Comparison of ENCODE assay signal across 1 cellular context in the genomic region with DNA sequence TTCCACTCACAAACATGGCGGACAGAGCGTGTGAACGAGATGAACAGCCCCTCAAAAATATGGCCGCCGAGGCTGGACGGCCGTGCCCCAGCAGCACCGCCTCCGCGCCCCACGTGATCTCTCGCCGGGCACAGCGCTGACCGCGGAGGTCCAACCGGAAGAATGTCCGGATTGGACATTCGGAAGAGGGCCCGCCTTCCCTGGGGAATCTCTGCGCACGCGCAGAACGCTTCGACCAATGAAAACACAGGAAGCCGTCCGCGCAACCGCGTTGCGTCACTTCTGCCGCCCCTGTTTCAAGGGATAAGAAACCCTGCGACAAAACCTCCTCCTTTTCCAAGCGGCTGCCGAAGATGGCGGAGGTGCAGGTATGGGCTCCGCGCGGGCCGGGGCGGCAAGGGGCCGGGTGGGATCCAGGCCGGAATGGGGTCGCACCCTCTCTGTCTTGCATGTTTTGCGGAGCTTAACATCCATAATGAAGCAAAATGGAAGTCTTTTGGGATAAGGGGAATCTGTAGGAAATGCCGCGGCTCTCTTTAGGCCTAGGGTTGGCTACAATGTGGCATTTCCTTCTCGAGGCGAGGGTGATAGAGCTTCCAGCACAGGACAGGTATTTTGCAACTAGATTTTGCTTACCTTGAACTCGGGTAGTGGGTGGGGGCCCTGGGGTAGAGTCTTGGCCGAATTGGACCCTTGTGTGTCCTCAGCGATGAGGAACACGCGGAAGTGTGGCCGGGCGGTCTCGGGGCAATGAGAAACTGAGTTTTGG.
TF ChIP-seq lines count a peak whose summit lies in the region.

A gene (plus strand): TSS at position 332 of the 769 bp plus-strand sequence. CDS start 22 bp downstream, at position 354.

TF ChIP-seq in K562, 482 proteins besides CTCF, POLR2A, EP300 and RAD21 (continued from another document and continues in another):
- TF ChIP-seq, protein P1, sequence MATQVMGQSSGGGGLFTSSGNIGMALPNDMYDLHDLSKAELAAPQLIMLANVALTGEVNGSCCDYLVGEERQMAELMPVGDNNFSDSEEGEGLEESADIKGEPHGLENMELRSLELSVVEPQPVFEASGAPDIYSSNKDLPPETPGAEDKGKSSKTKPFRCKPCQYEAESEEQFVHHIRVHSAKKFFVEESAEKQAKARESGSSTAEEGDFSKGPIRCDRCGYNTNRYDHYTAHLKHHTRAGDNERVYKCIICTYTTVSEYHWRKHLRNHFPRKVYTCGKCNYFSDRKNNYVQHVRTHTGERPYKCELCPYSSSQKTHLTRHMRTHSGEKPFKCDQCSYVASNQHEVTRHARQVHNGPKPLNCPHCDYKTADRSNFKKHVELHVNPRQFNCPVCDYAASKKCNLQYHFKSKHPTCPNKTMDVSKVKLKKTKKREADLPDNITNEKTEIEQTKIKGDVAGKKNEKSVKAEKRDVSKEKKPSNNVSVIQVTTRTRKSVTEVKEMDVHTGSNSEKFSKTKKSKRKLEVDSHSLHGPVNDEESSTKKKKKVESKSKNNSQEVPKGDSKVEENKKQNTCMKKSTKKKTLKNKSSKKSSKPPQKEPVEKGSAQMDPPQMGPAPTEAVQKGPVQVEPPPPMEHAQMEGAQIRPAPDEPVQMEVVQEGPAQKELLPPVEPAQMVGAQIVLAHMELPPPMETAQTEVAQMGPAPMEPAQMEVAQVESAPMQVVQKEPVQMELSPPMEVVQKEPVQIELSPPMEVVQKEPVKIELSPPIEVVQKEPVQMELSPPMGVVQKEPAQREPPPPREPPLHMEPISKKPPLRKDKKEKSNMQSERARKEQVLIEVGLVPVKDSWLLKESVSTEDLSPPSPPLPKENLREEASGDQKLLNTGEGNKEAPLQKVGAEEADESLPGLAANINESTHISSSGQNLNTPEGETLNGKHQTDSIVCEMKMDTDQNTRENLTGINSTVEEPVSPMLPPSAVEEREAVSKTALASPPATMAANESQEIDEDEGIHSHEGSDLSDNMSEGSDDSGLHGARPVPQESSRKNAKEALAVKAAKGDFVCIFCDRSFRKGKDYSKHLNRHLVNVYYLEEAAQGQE (CRISPR knock-in tag; IDR thresholded peaks at IDR 0.05; ENCODE audit: low read depth) = no peak
- no peak for TF ChIP-seq ZNF561 (CRISPR knock-in tag; conservative IDR thresholded peaks at IDR 0.05)
- no peak for TF ChIP-seq ZEB2 (IDR thresholded peaks at IDR 0.05)
- TF ChIP-seq NUFIP1 (IDR thresholded peaks at IDR 0.05; ENCODE audit: partially characterized antibody) = no peak
- TF ChIP-seq XRCC3 (IDR thresholded peaks at IDR 0.05) = no peak
- peak; percentile 74 for TF ChIP-seq CBX1 (IDR thresholded peaks at IDR 0.05; ENCODE audit: low read depth)
- no peak for TF ChIP-seq MECOM (CRISPR knock-in tag; IDR thresholded peaks at IDR 0.05)
- TF ChIP-seq HDAC1 (IDR thresholded peaks at IDR 0.05) = peak in 1 of 2 experiments; percentile 70; a peak in 1 of 4 replicates
- TF ChIP-seq, protein P2, sequence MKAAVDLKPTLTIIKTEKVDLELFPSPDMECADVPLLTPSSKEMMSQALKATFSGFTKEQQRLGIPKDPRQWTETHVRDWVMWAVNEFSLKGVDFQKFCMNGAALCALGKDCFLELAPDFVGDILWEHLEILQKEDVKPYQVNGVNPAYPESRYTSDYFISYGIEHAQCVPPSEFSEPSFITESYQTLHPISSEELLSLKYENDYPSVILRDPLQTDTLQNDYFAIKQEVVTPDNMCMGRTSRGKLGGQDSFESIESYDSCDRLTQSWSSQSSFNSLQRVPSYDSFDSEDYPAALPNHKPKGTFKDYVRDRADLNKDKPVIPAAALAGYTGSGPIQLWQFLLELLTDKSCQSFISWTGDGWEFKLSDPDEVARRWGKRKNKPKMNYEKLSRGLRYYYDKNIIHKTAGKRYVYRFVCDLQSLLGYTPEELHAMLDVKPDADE (conservative IDR thresholded peaks at IDR 0.05; ENCODE audit: control insufficient read depth, low read depth, low read length) = peak; percentile 61; the same call in 1 of the 2 replicates
- peak; percentile 85 to 86; a peak in 3 of 4 replicates for TF ChIP-seq FOXK2 (conservative IDR thresholded peaks at IDR 0.05 in 1 of 2, IDR thresholded peaks at IDR 0.05 in 1 of 2; ENCODE audit: low read depth in 2 of 2)
- no peak for TF ChIP-seq U2AF1 (optimal IDR thresholded peaks at IDR 0.05; ENCODE audit: low read depth, low read length)
- TF ChIP-seq ZFPM2 (CRISPR knock-in tag; IDR thresholded peaks at IDR 0.05) = no peak
- no peak for TF ChIP-seq PRMT5 (CRISPR knock-in tag; IDR thresholded peaks at IDR 0.05)
- TF ChIP-seq LARP7 (IDR thresholded peaks at IDR 0.05) = no peak
- TF ChIP-seq, protein P3, sequence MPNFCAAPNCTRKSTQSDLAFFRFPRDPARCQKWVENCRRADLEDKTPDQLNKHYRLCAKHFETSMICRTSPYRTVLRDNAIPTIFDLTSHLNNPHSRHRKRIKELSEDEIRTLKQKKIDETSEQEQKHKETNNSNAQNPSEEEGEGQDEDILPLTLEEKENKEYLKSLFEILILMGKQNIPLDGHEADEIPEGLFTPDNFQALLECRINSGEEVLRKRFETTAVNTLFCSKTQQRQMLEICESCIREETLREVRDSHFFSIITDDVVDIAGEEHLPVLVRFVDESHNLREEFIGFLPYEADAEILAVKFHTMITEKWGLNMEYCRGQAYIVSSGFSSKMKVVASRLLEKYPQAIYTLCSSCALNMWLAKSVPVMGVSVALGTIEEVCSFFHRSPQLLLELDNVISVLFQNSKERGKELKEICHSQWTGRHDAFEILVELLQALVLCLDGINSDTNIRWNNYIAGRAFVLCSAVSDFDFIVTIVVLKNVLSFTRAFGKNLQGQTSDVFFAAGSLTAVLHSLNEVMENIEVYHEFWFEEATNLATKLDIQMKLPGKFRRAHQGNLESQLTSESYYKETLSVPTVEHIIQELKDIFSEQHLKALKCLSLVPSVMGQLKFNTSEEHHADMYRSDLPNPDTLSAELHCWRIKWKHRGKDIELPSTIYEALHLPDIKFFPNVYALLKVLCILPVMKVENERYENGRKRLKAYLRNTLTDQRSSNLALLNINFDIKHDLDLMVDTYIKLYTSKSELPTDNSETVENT (CRISPR knock-in tag; IDR thresholded peaks at IDR 0.05) = no peak
- no peak for TF ChIP-seq ZNF354B (CRISPR knock-in tag; IDR thresholded peaks at IDR 0.05)
- TF ChIP-seq, protein P4, sequence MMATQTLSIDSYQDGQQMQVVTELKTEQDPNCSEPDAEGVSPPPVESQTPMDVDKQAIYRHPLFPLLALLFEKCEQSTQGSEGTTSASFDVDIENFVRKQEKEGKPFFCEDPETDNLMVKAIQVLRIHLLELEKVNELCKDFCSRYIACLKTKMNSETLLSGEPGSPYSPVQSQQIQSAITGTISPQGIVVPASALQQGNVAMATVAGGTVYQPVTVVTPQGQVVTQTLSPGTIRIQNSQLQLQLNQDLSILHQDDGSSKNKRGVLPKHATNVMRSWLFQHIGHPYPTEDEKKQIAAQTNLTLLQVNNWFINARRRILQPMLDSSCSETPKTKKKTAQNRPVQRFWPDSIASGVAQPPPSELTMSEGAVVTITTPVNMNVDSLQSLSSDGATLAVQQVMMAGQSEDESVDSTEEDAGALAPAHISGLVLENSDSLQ (IDR thresholded peaks at IDR 0.05) = no peak; the same call in 1 of the 2 replicates
- TF ChIP-seq NR2F6 (CRISPR knock-in tag; IDR thresholded peaks at IDR 0.05) = no peak
- TF ChIP-seq PHF21A (IDR thresholded peaks at IDR 0.05; ENCODE audit: borderline replicate concordance, low read depth) = no peak
- no peak for TF ChIP-seq HDAC8 (tag; IDR thresholded peaks at IDR 0.05)
- TF ChIP-seq CREBBP (IDR thresholded peaks at IDR 0.05; ENCODE audit: low read depth, low read length) = no peak
- TF ChIP-seq ZNF23 (CRISPR knock-in tag; IDR thresholded peaks at IDR 0.05) = 0 out of 2 replicates have a peak, but pooled peaks have one; percentile 48
- peak; percentile 99 for TF ChIP-seq CEBPB (tag; IDR thresholded peaks at IDR 0.05)
- TF ChIP-seq NFE2L1 (tag; IDR thresholded peaks at IDR 0.05; ENCODE audit: borderline replicate concordance, low read depth) = no peak
- no peak for TF ChIP-seq ADNP (tag; IDR thresholded peaks at IDR 0.05)
- TF ChIP-seq TAF1 (IDR thresholded peaks at IDR 0.05; ENCODE audit: control insufficient read depth, extremely low read depth, insufficient read depth, low read length, severe bottlenecking) = peak; percentile 100
- no peak for TF ChIP-seq ZNF436 (CRISPR knock-in tag; IDR thresholded peaks at IDR 0.05)
- TF ChIP-seq ZNF311 (CRISPR knock-in tag; IDR thresholded peaks at IDR 0.05) = no peak
- TF ChIP-seq OTX1 (CRISPR knock-in tag; IDR thresholded peaks at IDR 0.05) = no peak; the same call in 1 of the 2 replicates
- no peak for TF ChIP-seq CCAR2 (IDR thresholded peaks at IDR 0.05; ENCODE audit: low read depth, low read length)
- TF ChIP-seq, protein P5, sequence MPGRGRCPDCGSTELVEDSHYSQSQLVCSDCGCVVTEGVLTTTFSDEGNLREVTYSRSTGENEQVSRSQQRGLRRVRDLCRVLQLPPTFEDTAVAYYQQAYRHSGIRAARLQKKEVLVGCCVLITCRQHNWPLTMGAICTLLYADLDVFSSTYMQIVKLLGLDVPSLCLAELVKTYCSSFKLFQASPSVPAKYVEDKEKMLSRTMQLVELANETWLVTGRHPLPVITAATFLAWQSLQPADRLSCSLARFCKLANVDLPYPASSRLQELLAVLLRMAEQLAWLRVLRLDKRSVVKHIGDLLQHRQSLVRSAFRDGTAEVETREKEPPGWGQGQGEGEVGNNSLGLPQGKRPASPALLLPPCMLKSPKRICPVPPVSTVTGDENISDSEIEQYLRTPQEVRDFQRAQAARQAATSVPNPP (IDR thresholded peaks at IDR 0.05; ENCODE audit: borderline replicate concordance, insufficient read depth, insufficient read length) = no peak
- peak in 1 of 2 experiments; percentile 35; a peak in 2 of 4 replicates for TF ChIP-seq RCOR1 (IDR thresholded peaks at IDR 0.05; ENCODE audit: borderline replicate concordance in 1 of 2, low read depth in 2 of 2, low read length in 2 of 2)
- TF ChIP-seq, protein P6, sequence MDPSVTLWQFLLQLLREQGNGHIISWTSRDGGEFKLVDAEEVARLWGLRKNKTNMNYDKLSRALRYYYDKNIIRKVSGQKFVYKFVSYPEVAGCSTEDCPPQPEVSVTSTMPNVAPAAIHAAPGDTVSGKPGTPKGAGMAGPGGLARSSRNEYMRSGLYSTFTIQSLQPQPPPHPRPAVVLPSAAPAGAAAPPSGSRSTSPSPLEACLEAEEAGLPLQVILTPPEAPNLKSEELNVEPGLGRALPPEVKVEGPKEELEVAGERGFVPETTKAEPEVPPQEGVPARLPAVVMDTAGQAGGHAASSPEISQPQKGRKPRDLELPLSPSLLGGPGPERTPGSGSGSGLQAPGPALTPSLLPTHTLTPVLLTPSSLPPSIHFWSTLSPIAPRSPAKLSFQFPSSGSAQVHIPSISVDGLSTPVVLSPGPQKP (CRISPR knock-in tag; IDR thresholded peaks at IDR 0.05) = no peak
- TF ChIP-seq, protein P7, sequence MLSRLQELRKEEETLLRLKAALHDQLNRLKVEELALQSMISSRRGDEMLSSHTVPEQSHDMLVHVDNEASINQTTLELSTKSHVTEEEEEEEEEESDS (CRISPR knock-in tag; IDR thresholded peaks at IDR 0.05) = no peak
- peak; percentile 86 for TF ChIP-seq JUND (IDR thresholded peaks at IDR 0.05; ENCODE audit: borderline replicate concordance, low read depth, low read length)
- TF ChIP-seq JUND (tag; IDR thresholded peaks at IDR 0.05; ENCODE audit: borderline replicate concordance, low read depth, low read length) = peak; percentile 69; the same call in 1 of the 3 replicates
- TF ChIP-seq C11orf30 (IDR thresholded peaks at IDR 0.05; ENCODE audit: low read depth) = peak; percentile 86
- TF ChIP-seq ILF3 (IDR thresholded peaks at IDR 0.05; ENCODE audit: borderline replicate concordance) = no peak
- no peak for TF ChIP-seq KLF10 (CRISPR knock-in tag; IDR thresholded peaks at IDR 0.05)
- peak; percentile 25 for TF ChIP-seq SAP30 (IDR thresholded peaks at IDR 0.05; ENCODE audit: borderline replicate concordance, insufficient read depth, low read depth, low read length, poor library complexity, severe bottlenecking)
- TF ChIP-seq, protein P8, sequence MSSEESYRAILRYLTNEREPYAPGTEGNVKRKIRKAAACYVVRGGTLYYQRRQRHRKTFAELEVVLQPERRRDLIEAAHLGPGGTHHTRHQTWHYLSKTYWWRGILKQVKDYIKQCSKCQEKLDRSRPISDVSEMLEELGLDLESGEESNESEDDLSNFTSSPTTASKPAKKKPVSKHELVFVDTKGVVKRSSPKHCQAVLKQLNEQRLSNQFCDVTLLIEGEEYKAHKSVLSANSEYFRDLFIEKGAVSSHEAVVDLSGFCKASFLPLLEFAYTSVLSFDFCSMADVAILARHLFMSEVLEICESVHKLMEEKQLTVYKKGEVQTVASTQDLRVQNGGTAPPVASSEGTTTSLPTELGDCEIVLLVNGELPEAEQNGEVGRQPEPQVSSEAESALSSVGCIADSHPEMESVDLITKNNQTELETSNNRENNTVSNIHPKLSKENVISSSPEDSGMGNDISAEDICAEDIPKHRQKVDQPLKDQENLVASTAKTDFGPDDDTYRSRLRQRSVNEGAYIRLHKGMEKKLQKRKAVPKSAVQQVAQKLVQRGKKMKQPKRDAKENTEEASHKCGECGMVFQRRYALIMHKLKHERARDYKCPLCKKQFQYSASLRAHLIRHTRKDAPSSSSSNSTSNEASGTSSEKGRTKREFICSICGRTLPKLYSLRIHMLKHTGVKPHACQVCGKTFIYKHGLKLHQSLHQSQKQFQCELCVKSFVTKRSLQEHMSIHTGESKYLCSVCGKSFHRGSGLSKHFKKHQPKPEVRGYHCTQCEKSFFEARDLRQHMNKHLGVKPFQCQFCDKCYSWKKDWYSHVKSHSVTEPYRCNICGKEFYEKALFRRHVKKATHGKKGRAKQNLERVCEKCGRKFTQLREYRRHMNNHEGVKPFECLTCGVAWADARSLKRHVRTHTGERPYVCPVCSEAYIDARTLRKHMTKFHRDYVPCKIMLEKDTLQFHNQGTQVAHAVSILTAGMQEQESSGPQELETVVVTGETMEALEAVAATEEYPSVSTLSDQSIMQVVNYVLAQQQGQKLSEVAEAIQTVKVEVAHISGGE (CRISPR knock-in tag; IDR thresholded peaks at IDR 0.05) = peak in 1 of 3 experiments; percentile 39; a peak in 1 of 6 replicates
- TF ChIP-seq CAMTA2 (CRISPR knock-in tag; conservative IDR thresholded peaks at IDR 0.05) = no peak
- no peak for TF ChIP-seq ZNF695 (CRISPR knock-in tag; IDR thresholded peaks at IDR 0.05)
- no peak for TF ChIP-seq SRSF3 (IDR thresholded peaks at IDR 0.05; ENCODE audit: insufficient read depth, low read length)
- TF ChIP-seq MCM2 (IDR thresholded peaks at IDR 0.05; ENCODE audit: low read depth) = no peak
- TF ChIP-seq, protein P9, sequence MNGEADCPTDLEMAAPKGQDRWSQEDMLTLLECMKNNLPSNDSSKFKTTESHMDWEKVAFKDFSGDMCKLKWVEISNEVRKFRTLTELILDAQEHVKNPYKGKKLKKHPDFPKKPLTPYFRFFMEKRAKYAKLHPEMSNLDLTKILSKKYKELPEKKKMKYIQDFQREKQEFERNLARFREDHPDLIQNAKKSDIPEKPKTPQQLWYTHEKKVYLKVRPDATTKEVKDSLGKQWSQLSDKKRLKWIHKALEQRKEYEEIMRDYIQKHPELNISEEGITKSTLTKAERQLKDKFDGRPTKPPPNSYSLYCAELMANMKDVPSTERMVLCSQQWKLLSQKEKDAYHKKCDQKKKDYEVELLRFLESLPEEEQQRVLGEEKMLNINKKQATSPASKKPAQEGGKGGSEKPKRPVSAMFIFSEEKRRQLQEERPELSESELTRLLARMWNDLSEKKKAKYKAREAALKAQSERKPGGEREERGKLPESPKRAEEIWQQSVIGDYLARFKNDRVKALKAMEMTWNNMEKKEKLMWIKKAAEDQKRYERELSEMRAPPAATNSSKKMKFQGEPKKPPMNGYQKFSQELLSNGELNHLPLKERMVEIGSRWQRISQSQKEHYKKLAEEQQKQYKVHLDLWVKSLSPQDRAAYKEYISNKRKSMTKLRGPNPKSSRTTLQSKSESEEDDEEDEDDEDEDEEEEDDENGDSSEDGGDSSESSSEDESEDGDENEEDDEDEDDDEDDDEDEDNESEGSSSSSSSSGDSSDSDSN (IDR thresholded peaks at IDR 0.05; ENCODE audit: borderline replicate concordance in 1 of 2, low read depth in 2 of 2, low read length in 2 of 2) = no peak
